ENCODE assay signal across 8 cellular contexts in genomic region chr15:59437473-59437776, GRCh38. TPM values are rescaled to one million over a fixed set of nuclear protein-coding genes. Genes with fewer than 3 reads are reported as not detected.
DNase-seq lines count a peak whose midpoint lies in the region; ATAC-seq, FAIRE-seq and TF ChIP-seq lines count a peak whose summit lies in the region.

No MANE protein-coding gene starts in this region.

- H3K27ac ChIP-seq in Panc1 (ENCODE audit: low read length) = no peak overlapping the region

- FAIRE-seq in RCC 7860 (lab: Jason Lieb, UNC) = no peak

- H3K27me3 ChIP-seq in Panc1 (ENCODE audit: control insufficient read depth, insufficient read depth, low read length) = peaks cover 10% of the 10 kb centered on the region
- peaks cover 68% of the 10 kb centered on the region for H3K27me3 ChIP-seq in skeletal muscle satellite cell (ENCODE audit: control insufficient read depth, insufficient read depth, low read length)

- H3K36me3 ChIP-seq in Panc1 (ENCODE audit: control insufficient read depth, insufficient read depth, low read length) = no peaks in the 10 kb centered on the region
- H3K36me3 ChIP-seq in skeletal muscle satellite cell (ENCODE audit: insufficient read depth, low read length) = no peaks in the 10 kb centered on the region

- H3K9me3 ChIP-seq in Panc1 (ENCODE audit: control insufficient read depth, insufficient read depth, low read depth, low read length) (no peaks in the 10 kb centered on the region), skeletal muscle satellite cell (replicated peaks; ENCODE audit: low read length) (no peaks in the 10 kb centered on the region)

- POLR2A ChIA-PET in Panc1 (lab: Charles Lee) = no interaction called here

- intact Hi-C loops in Panc1 (cut with micrococcal nuclease; ENCODE audit: unreplicated experiment) = no loop called here

- no peak overlapping the region for H3K9ac ChIP-seq in skeletal muscle satellite cell (ENCODE audit: low read depth, low read length)

- peak overlapping the region; percentile 73 for H3K4me2 ChIP-seq in skeletal muscle satellite cell (ENCODE audit: low read length)

- in situ Hi-C loops in Panc1 (cut with HindIII; ENCODE audit: low pct_unique_long_range_greater_than_20kb, low sequenced_read_pairs) = no loop called here

- H3K4me3 ChIP-seq in Panc1 (ENCODE audit: low read depth in 2 of 2, low read length in 2 of 2) (peak overlapping the region; percentile 50 to 52), fibroblast of the aortic adventitia (ENCODE audit: low read depth, low read length) (peak overlapping the region; percentile 66), skeletal muscle satellite cell (ENCODE audit: low read length) (peak overlapping the region; percentile 63)

- CTCF ChIA-PET in Panc1 (lab: Charles Lee) = no interaction called here

- no peak for DNase-seq in Panc1 (ENCODE audit: low read depth, low spot score)
- no peak for DNase-seq in fibroblast of the aortic adventitia (ENCODE audit: low read depth)
- DNase-seq in effector CD8-positive, alpha-beta T cell (lab: John Stamatoyannopoulos, UW) = no peak
- no peak for DNase-seq in RCC 7860 (ENCODE audit: low spot score)
- DNase-seq in NCI-H187 treated with DMSO at 0.1 percent for 48 hours (lab: John Stamatoyannopoulos, UW) = no peak

- ATAC-seq in GM18867 (IDR thresholded peaks at IDR 0.05; ENCODE audit: unreplicated experiment) = peak; percentile 3
- no peak for ATAC-seq in Panc1
- no peak for ATAC-seq in HG03095 (IDR thresholded peaks at IDR 0.05; ENCODE audit: unreplicated experiment)

- no peak for TF ChIP-seq CTCF in Panc1 (IDR thresholded peaks at IDR 0.05)
- TF ChIP-seq CTCF in fibroblast of the aortic adventitia (IDR thresholded peaks at IDR 0.05; ENCODE audit: insufficient read depth, low read length) = no peak

- BruUV-seq in Panc1 (replicated peaks; lab: Mats Ljungman, UMichigan) = no TSS peak

- H3K4me1 ChIP-seq in Panc1 (ENCODE audit: control insufficient read depth, insufficient read depth, low read length) = peaks cover 9% of the 10 kb centered on the region; the same call in 1 of the 2 replicates
- peaks cover 11% of the 10 kb centered on the region for H3K4me1 ChIP-seq in skeletal muscle satellite cell (ENCODE audit: control insufficient read depth, insufficient read depth, low read length)

RNA-seq across cellular contexts. Expression of gene FAM81A, which starts 0.6 kb away (rescaled TPM):
- total RNA-seq in Panc1 (2021; ENCODE audit: unreplicated experiment) (7.3 TPM), fibroblast of the aortic adventitia (ENCODE audit: low replicate concordance) (0.81 and 2.6 TPM in 2 replicates)
- 5.0 TPM for polyA plus RNA-seq in Panc1 (2012; ENCODE audit: insufficient read length)
- 0.25 and 1.5 TPM in 2 replicates for total RNA-seq in skeletal muscle satellite cell (2012; rRNA removed)
